8 cellular contexts compared by ENCODE assay signal in genomic region chr3:197749315-197749600, GRCh38. TPM values are rescaled to one million over a fixed set of nuclear protein-coding genes. Genes with fewer than 3 reads are reported as not detected.
DNase-seq lines count a peak whose midpoint lies in the region; ATAC-seq and TF ChIP-seq lines count a peak whose summit lies in the region.

No MANE protein-coding gene starts in this region.

- H3K79me2 ChIP-seq in SU-DHL-6 (ENCODE audit: insufficient read depth, low read length), result peaks cover 12% of the 10 kb centered on the region

- H3K27me3 ChIP-seq in HUES64 (ENCODE audit: insufficient read depth, low read length), result peaks cover 50% of the 10 kb centered on the region
- H3K27me3 ChIP-seq in SU-DHL-6 (ENCODE audit: low read length), result no peaks in the 10 kb centered on the region

- no peaks in the 10 kb centered on the region for H3K9me3 ChIP-seq in HUES64 (ENCODE audit: insufficient read depth, low read depth, low read length)
- H3K9me3 ChIP-seq in SU-DHL-6 (ENCODE audit: insufficient read depth, low read length), result no peaks in the 10 kb centered on the region

- ATAC-seq in GM21528 (IDR thresholded peaks at IDR 0.05; ENCODE audit: low FRiP score, unreplicated experiment), result peak; percentile 45

- intact Hi-C loops in lower leg skin (cut with DNase I; ENCODE audit: low total_unique reads), result no loop called here

- peak overlapping the region; percentile 79 for H3K4me2 ChIP-seq in SU-DHL-6 (ENCODE audit: low read depth, low read length, poor library complexity, severe bottlenecking)

- H2AFZ ChIP-seq in SU-DHL-6 (ENCODE audit: low read depth, low read length, severe bottlenecking), result peak overlapping the region; percentile 84

- no peak overlapping the region for H3K27ac ChIP-seq in HUES64 (ENCODE audit: low read depth, low read length)
- H3K27ac ChIP-seq in SU-DHL-6 (ENCODE audit: low read depth, low read length), result peak overlapping the region; percentile 28

- H3K4me1 Mint-ChIP-seq in chondrocyte (ENCODE audit: low read depth), result peaks cover 38% of the 10 kb centered on the region

- TF ChIP-seq CTCF in SU-DHL-6 (IDR thresholded peaks at IDR 0.05; ENCODE audit: insufficient read depth, low read length, poor library complexity, severe bottlenecking) (no peak), chondrocyte (IDR thresholded peaks at IDR 0.05) (no peak), lower leg skin (IDR thresholded peaks at IDR 0.05) (no peak)

- H3K4me3 ChIP-seq in HUES64 (ENCODE audit: low read length) (peak overlapping the region; percentile 70), SU-DHL-6 (ENCODE audit: insufficient read depth, low read length, poor library complexity, severe bottlenecking) (peak overlapping the region; percentile 72), lower leg skin (ENCODE audit: low read depth, poor library complexity, severe bottlenecking) (peak overlapping the region; percentile 72)

- H3K4me3 Mint-ChIP-seq in chondrocyte (ENCODE audit: unreplicated experiment), result peak overlapping the region; percentile 89

- 3% methylated on average over 18 of the region's 18 CpGs for WGBS in HUES64
- 0 to 1% methylated on average over 13 to 18 of the region's 18 CpGs for WGBS in lower leg skin, 2 donors

- no peaks in the 10 kb centered on the region for H3K27me3 Mint-ChIP-seq in chondrocyte (ENCODE audit: low read depth)

- H3K27ac Mint-ChIP-seq in chondrocyte (ENCODE audit: unreplicated experiment), result peak overlapping the region; percentile 96

- no peak for TF ChIP-seq POLR2A in lower leg skin (IDR thresholded peaks at IDR 0.05)

- 0 out of 2 replicates have a peak overlapping the region, but pooled peaks have one; percentile 16 for H3K9ac ChIP-seq in HUES64 (ENCODE audit: low read depth, low read length)
- H3K9ac ChIP-seq in SU-DHL-6 (ENCODE audit: low read length), result peak overlapping the region; percentile 72

- H4K20me1 ChIP-seq in SU-DHL-6 (ENCODE audit: low read depth, low read length), result peaks cover 13% of the 10 kb centered on the region; the same call in 1 of the 2 replicates

- H3K9me2 ChIP-seq in SU-DHL-6 (replicated peaks; ENCODE audit: insufficient read depth, low read length), result no peaks in the 10 kb centered on the region

- H3K9me3 Mint-ChIP-seq in chondrocyte (ENCODE audit: low read depth), result no peaks in the 10 kb centered on the region

- H3K36me3 ChIP-seq in HUES64 (ENCODE audit: insufficient read depth, low read length) (no peaks in the 10 kb centered on the region), SU-DHL-6 (ENCODE audit: low read length) (no peaks in the 10 kb centered on the region)

- peak; percentile 65 for DNase-seq in ELF-1 (ENCODE audit: low read depth, low spot score)
- DNase-seq in chondrocyte (ENCODE audit: low spot score), result no peak
- DNase-seq in lower leg skin (ENCODE audit: low spot score in 2 of 2), result no peak
- peak; percentile 75 for DNase-seq in stimulated activated naive CD4-positive, alpha-beta T cell treated with Interleukin-2 at 50 U/mL for 16 hours (lab: John Stamatoyannopoulos, UW)
- no peak for DNase-seq in kidney glomerular epithelial cell (lab: John Stamatoyannopoulos, UW)

- H3K4me1 ChIP-seq in HUES64 (ENCODE audit: insufficient read depth, low read length), result no peaks in the 10 kb centered on the region; the same call in 1 of the 2 replicates

- H3F3A ChIP-seq in SU-DHL-6 (ENCODE audit: insufficient read depth), result peaks cover 34% of the 10 kb centered on the region

- H3K36me3 Mint-ChIP-seq in chondrocyte (ENCODE audit: low read depth), result no peaks in the 10 kb centered on the region

RNA-seq across cellular contexts. Expression of gene FYTTD1, which starts 0.4 kb away (rescaled TPM):
- polyA plus RNA-seq in HUES64 (2013, experiment 1 of 2), result 12.8 TPM
- 22.6 TPM for polyA plus RNA-seq in HUES64 (2013, experiment 2 of 2)
- 73.6 to 83.3 TPM (median 74.2 TPM) in 3 replicates for total RNA-seq in chondrocyte
- total RNA-seq in lower leg skin, result 10 to 100 TPM; 44.6 to 65.1 (median 54.3) TPM

RNA-seq across cellular contexts. Expression of gene RUBCN, which starts 12.6 kb away (rescaled TPM):
- 7.9 TPM for polyA plus RNA-seq in HUES64 (2013, experiment 1 of 2)
- polyA plus RNA-seq in HUES64 (2013, experiment 2 of 2), result 8.5 TPM
- total RNA-seq in chondrocyte, result 27.2 to 32.3 TPM (median 31.2 TPM) in 3 replicates
- total RNA-seq in lower leg skin, result 10 to 100 TPM; 29.1 to 50.2 (median 40.7) TPM

RNA-seq across cellular contexts. Expression of gene LRCH3, which starts 41.8 kb away (rescaled TPM):
- polyA plus RNA-seq in HUES64 (2013, experiment 1 of 2), result 21.2 TPM
- polyA plus RNA-seq in HUES64 (2013, experiment 2 of 2), result 29.6 TPM
- total RNA-seq in chondrocyte (41.7 to 59.9 TPM (median 49.8 TPM) in 3 replicates), lower leg skin (10 to 100 TPM; 22.5 to 34.3 (median 27.7) TPM)

Comparison
In these comparisons a context has a peak if more than half of its experiments do, and no peak if none do; other contexts are left out.
1. DNase-seq: peak in ELF-1 (single experiment) and stimulated activated naive CD4-positive, alpha-beta T cell treated with Interleukin-2 at 50 U/mL for 16 hours (single experiment); none in chondrocyte (single experiment), lower leg skin (0 of 2) and kidney glomerular epithelial cell (single experiment).
2. Peak in every context shown above with its lines, with median percentiles within 50 percentile points of each other: H3K4me3 ChIP-seq.